In the genomic region with DNA sequence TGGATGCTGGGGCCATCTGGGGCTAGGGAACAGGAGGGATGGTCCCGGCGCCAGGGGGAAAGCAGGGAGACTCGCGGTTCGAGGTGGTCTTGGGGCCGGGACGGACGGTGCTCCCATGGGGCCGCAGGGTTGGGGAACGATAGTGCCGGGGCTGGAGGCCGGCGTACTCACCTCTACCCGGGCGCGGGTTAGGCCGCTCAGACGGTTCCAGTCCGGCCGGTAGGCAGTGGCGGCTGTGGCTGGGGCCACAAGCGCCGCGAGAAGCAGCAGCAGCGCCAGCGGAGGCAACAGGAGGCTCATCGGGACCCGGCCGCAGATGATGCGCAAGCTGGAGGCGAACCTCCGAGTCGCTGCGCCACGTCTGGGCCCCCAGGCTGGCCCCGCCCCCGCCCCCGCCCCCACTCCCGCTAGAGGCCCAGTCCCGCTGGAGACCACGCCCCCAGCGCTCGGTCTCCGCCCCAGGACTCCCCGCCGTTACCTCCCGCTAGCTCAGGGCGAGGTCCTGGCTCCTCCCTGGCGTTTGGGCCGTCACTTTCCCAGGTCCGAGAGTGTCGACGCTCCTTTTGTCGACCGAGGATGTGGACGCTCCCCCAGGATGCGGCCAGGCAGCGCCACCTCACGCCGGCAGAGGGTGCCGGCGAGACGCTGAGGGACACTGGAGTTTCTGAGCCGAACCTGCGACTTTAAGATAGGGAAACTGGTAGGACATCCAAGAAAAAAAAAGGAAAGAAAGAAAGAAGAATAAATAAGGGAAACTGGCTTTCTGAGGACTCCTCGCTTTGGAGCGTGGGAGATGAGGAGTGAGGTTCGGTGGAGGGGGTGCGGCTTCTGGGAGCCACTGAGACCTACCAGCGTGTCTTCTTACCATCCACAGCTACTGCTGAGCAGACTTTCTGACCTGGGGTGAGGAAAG, we compare ENCODE assay signal across 8 cellular contexts. TPM values are rescaled to one million over a fixed set of nuclear protein-coding genes. Genes with fewer than 3 reads are reported as not detected.
A peak's percentile ranks its signal among the peaks of the same experiment; 100 is the strongest.
DNase-seq lines count a peak whose midpoint lies in the region; ATAC-seq, FAIRE-seq and TF ChIP-seq lines count a peak whose summit lies in the region.

A gene with protein sequence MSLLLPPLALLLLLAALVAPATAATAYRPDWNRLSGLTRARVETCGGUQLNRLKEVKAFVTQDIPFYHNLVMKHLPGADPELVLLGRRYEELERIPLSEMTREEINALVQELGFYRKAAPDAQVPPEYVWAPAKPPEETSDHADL (minus strand): TSS at position 363 of the 913 bp plus-strand sequence. CDS start 63 bp downstream, at position 300.

- H2BK120ac ChIP-seq in mesendoderm (ENCODE audit: low read depth, low read length): no peak within 1 kb of the TSS

- H3K9me3 ChIP-seq in BE2C (peaks cover under 1% of the 10 kb centered on the region; the same call in 1 of the 2 replicates), endocrine pancreas (ENCODE audit: control insufficient read depth, low read length) (no peaks in the 10 kb centered on the region)

- no peaks in the 10 kb centered on the region for H3K79me1 ChIP-seq in mesendoderm (ENCODE audit: low read length)

- CTCF ChIA-PET in activated CD8-positive, alpha-beta memory T cell treated with anti-CD3 and anti-CD28 coated beads, Interleukin-2, amount 10 ng/mL, durations not matched to agents 7 days and 5 days (lab: Charles Lee): interaction anchor here (0.6 to 3.4 kb wide), 37 partner anchors 10 to 500 kb away, joined by 3 to 23 read pairs (median 3); a partner anchor contains a TSS

- H3K56ac ChIP-seq in mesendoderm (ENCODE audit: low read length): peak within 1 kb of the TSS; percentile 89

- H3K9ac ChIP-seq in endocrine pancreas (ENCODE audit: control insufficient read depth, insufficient read depth, low read length): peak within 1 kb of the TSS; percentile 81
- peak within 1 kb of the TSS; percentile 79 for H3K9ac ChIP-seq in mesendoderm (ENCODE audit: low read length)

- no CpG with 5 or more reads among the region's 70 CpGs for WGBS in mesendoderm (ENCODE audit: extremely low coverage, insufficient coverage, low lambda C conversion rate)

- peaks cover 12% of the 10 kb centered on the region for H3K4me1 Mint-ChIP-seq in activated CD8-positive, alpha-beta memory T cell treated with anti-CD3 and anti-CD28 coated beads, Interleukin-2, amount 10 ng/mL, durations not matched to agents 7 days and 5 days

- no peak within 1 kb of the TSS for H2BK5ac ChIP-seq in mesendoderm (ENCODE audit: low read length)

- H3K36me3 ChIP-seq in BE2C (no peaks in the 10 kb centered on the region), endocrine pancreas (ENCODE audit: control insufficient read depth, insufficient read depth, low read length) (no peaks in the 10 kb centered on the region), mesendoderm (ENCODE audit: control insufficient read depth, insufficient read depth, low read length) (no peaks in the 10 kb centered on the region)

- H3K27ac Mint-ChIP-seq in activated CD8-positive, alpha-beta memory T cell treated with anti-CD3 and anti-CD28 coated beads, Interleukin-2, amount 10 ng/mL, durations not matched to agents 7 days and 5 days: peak within 1 kb of the TSS; percentile 31

- FAIRE-seq in GM19239 (lab: Jason Lieb, UNC): peak; percentile 95

- no peak within 1 kb of the TSS for H3K4ac ChIP-seq in mesendoderm (ENCODE audit: low read depth, low read length)

- peak within 1 kb of the TSS; percentile 78 for H3K4me3 Mint-ChIP-seq in activated CD8-positive, alpha-beta memory T cell treated with anti-CD3 and anti-CD28 coated beads, Interleukin-2, amount 10 ng/mL, durations not matched to agents 7 days and 5 days

- peak; percentile 98 for DNase-seq in BE2C
- DNase-seq in GM19239 (ENCODE audit: insufficient read length, low spot score): peak; percentile 97
- peak; percentile 97 for DNase-seq in NCI-H82 (lab: John Stamatoyannopoulos, UW)
- DNase-seq in activated CD8-positive, alpha-beta memory T cell treated with anti-CD3 and anti-CD28 coated beads, Interleukin-2, amount 10 ng/mL, durations not matched to agents 7 days and 5 days: peak; percentile 92
- DNase-seq in mesendoderm: peak; percentile 98
- DNase-seq in stimulated activated CD8-positive, alpha-beta memory T cell treated with anti-CD3 and anti-CD28 coated beads, Interleukin-12 subunit alpha, Interleukin-12 subunit beta, amount 100 ng/mL, for 4 hours (ENCODE audit: low read depth): peak; percentile 72

- no peak within 1 kb of the TSS for H3K18ac ChIP-seq in mesendoderm (ENCODE audit: low read length)

- H4K8ac ChIP-seq in mesendoderm (ENCODE audit: low read depth, low read length): no peak within 1 kb of the TSS

- H3K9me3 Mint-ChIP-seq in activated CD8-positive, alpha-beta memory T cell treated with anti-CD3 and anti-CD28 coated beads, Interleukin-2, amount 10 ng/mL, durations not matched to agents 7 days and 5 days (ENCODE audit: low read depth): no peaks in the 10 kb centered on the region

- H3K27ac ChIP-seq in mesendoderm (ENCODE audit: low read depth, low read length): peak within 1 kb of the TSS; percentile 26

- no peak within 1 kb of the TSS for H4K5ac ChIP-seq in mesendoderm (ENCODE audit: low read length)

- no peaks in the 10 kb centered on the region for H3K27me3 ChIP-seq in BE2C
- H3K27me3 ChIP-seq in endocrine pancreas (ENCODE audit: control insufficient read depth, insufficient read depth, low read length): no peaks in the 10 kb centered on the region
- H3K27me3 ChIP-seq in mesendoderm (ENCODE audit: insufficient read depth, low read length, poor library complexity): no peaks in the 10 kb centered on the region

- no peak within 1 kb of the TSS for H2BK15ac ChIP-seq in mesendoderm (replicated peaks; ENCODE audit: low read depth)

- H3K4me1 ChIP-seq in BE2C: no peaks in the 10 kb centered on the region
- no peaks in the 10 kb centered on the region for H3K4me1 ChIP-seq in endocrine pancreas (ENCODE audit: control insufficient read depth, insufficient read depth, low read length)
- peaks cover 2% of the 10 kb centered on the region for H3K4me1 ChIP-seq in mesendoderm (ENCODE audit: control insufficient read depth, low read depth, low read length)

- H2AK5ac ChIP-seq in mesendoderm (ENCODE audit: low read length): no peak within 1 kb of the TSS

- no peak within 1 kb of the TSS for H3K23ac ChIP-seq in mesendoderm (ENCODE audit: low read length)

- peak; percentile 96 for TF ChIP-seq CTCF in BE2C (IDR thresholded peaks at IDR 0.05; ENCODE audit: low read depth, low read length)

- no peaks in the 10 kb centered on the region for H3K79me2 ChIP-seq in mesendoderm (ENCODE audit: control insufficient read depth, insufficient read depth, low read length)

- H3K27me3 Mint-ChIP-seq in activated CD8-positive, alpha-beta memory T cell treated with anti-CD3 and anti-CD28 coated beads, Interleukin-2, amount 10 ng/mL, durations not matched to agents 7 days and 5 days: peaks cover 12% of the 10 kb centered on the region

- peak; percentile 88 for ATAC-seq in HG03442 (IDR thresholded peaks at IDR 0.05; ENCODE audit: unreplicated experiment)
- ATAC-seq in activated CD8-positive, alpha-beta memory T cell treated with anti-CD3 and anti-CD28 coated beads, Interleukin-2, amount 10 ng/mL, durations not matched to agents 7 days and 5 days: peak; percentile 97

- peak within 1 kb of the TSS; percentile 85 for H3K4me2 ChIP-seq in mesendoderm (ENCODE audit: low read length)

- no peaks in the 10 kb centered on the region for H3K36me3 Mint-ChIP-seq in activated CD8-positive, alpha-beta memory T cell treated with anti-CD3 and anti-CD28 coated beads, Interleukin-2, amount 10 ng/mL, durations not matched to agents 7 days and 5 days

- H3K4me3 ChIP-seq in BE2C (ENCODE audit: low read depth, low read length) (peak within 1 kb of the TSS; percentile 62), endocrine pancreas (ENCODE audit: control insufficient read depth, insufficient read depth, low read length) (peak within 1 kb of the TSS; percentile 77), mesendoderm (ENCODE audit: low read length) (peak within 1 kb of the TSS; percentile 41)

RNA-seq across cellular contexts. Expression of the gene that starts here (rescaled TPM):
- 21.5 TPM for polyA plus RNA-seq in BE2C (2012; ENCODE audit: insufficient read depth, insufficient read length, low read depth)
- 1 to 10 TPM in 1 of 2 experiments, under 1 TPM in 1; 0.49 to 1.5 TPM for total RNA-seq in activated CD8-positive, alpha-beta memory T cell treated with anti-CD3 and anti-CD28 coated beads, Interleukin-2, amount 10 ng/mL, durations not matched to agents 7 days and 5 days
- polyA plus RNA-seq in mesendoderm (2013, experiment 1 of 2): 13.1 TPM
- 13.7 TPM for polyA plus RNA-seq in mesendoderm (2013, experiment 2 of 2)

Comparison
In these comparisons a context has a peak if more than half of its experiments do, and no peak if none do; other contexts are left out.
1. Peak in every context shown above with its lines: DNase-seq, ATAC-seq, H3K4me3 ChIP-seq and H3K27ac ChIP-seq.